Comparison of ENCODE assay signal across 1 cellular context in the genomic region with DNA sequence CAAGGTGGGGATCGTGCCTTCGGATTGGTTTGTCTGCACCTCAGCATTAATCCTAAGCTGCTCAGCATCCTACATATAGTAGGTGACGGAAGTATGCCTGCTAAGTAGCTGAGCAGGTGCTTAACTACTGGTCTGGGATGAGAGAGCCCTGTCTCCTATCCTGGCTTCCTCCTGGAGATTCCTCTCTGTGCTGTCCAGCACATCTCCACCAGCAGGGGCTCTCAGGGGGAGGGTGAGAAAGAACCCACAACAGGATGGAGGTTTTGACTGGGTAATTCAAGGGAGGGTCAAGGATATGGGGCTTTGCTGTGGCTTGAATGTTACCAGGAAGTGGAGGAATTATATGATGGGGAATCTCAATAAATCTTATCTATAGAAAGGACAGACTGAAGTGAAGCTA.
TF ChIP-seq lines count a peak whose summit lies in the region.

No MANE protein-coding gene starts in this region.

TF ChIP-seq in SK-N-SH, 30 proteins besides CTCF, POLR2A, EP300 and RAD21:
- TF ChIP-seq, protein P1, sequence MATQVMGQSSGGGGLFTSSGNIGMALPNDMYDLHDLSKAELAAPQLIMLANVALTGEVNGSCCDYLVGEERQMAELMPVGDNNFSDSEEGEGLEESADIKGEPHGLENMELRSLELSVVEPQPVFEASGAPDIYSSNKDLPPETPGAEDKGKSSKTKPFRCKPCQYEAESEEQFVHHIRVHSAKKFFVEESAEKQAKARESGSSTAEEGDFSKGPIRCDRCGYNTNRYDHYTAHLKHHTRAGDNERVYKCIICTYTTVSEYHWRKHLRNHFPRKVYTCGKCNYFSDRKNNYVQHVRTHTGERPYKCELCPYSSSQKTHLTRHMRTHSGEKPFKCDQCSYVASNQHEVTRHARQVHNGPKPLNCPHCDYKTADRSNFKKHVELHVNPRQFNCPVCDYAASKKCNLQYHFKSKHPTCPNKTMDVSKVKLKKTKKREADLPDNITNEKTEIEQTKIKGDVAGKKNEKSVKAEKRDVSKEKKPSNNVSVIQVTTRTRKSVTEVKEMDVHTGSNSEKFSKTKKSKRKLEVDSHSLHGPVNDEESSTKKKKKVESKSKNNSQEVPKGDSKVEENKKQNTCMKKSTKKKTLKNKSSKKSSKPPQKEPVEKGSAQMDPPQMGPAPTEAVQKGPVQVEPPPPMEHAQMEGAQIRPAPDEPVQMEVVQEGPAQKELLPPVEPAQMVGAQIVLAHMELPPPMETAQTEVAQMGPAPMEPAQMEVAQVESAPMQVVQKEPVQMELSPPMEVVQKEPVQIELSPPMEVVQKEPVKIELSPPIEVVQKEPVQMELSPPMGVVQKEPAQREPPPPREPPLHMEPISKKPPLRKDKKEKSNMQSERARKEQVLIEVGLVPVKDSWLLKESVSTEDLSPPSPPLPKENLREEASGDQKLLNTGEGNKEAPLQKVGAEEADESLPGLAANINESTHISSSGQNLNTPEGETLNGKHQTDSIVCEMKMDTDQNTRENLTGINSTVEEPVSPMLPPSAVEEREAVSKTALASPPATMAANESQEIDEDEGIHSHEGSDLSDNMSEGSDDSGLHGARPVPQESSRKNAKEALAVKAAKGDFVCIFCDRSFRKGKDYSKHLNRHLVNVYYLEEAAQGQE (IDR thresholded peaks at IDR 0.05; ENCODE audit: low read depth, low read length): peak; percentile 67; the same call in 1 of the 2 replicates
- no peak for TF ChIP-seq CHD2 (IDR thresholded peaks at IDR 0.05; ENCODE audit: low read length, partially characterized antibody)
